Comparison of ENCODE assay signal across 21 cellular contexts in the genomic region with DNA sequence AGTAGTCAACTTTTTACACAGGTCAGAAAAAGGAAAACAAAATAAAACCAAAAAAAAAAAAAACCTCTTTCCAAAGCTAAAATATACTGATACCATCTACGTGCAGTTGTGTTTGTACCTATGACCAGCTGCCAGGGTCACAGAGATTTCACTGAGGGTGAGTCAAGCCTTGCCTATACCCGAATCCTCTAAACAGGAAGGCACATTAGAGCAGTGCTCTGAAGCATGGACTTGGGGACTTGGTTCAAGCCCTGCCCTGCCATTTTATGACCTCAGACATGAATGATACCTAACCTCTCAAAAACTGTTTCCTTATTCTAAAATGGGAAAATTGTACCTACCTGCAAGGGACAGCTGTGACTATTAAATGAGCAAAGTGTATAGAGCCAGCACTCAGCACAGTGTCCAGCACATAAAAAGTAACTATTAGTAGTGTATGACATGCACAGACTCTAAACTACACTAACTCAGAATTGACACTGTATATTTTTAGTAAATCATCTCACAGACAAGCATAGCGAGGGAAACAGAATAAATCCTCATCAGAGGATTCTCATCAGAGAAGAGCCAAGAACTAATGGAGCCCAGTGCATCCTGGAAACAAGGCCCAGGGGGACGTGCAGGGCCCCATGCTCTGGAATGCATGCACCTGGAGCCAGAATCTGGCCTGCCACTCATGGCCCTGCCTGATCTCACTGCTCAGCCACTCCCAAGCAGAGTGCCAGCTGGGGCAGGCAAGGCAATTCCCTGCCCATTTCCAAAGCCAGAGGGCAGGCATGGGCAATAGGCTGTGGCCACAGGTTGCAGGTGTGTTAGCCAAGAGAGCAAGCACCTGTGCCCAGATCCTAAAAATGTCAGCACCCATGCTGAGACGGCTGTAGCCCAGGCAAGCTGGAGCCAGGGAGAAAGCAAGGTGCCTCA. TPM values are rescaled to one million over a fixed set of nuclear protein-coding genes. Genes with fewer than 3 reads are reported as not detected.
DNase-seq lines count a peak whose midpoint lies in the region; ATAC-seq and TF ChIP-seq lines count a peak whose summit lies in the region.
"Had no signal": no experiment of that assay in that cellular context is flagged by ENCODE, and none has a peak within 500 bp of the region (broad histone marks: within the 10 kb centered on the region; RNA-seq: fewer than 3 reads in every experiment).

No MANE protein-coding gene starts in this region.

- H3K79me2 ChIP-seq in SK-N-SH (ENCODE audit: insufficient read depth) = no peaks in the 10 kb centered on the region

- whole genome bisulfite sequencing in SK-N-SH (ENCODE audit: low lambda C conversion rate) = 94% methylated on average over 4 of the region's 5 CpGs

- no peak overlapping the region for H2AFZ ChIP-seq in SK-N-SH (ENCODE audit: low read depth)

- DNase-seq in DMS 273 (lab: John Stamatoyannopoulos, UW; ENCODE audit: unreplicated experiment) (peak; percentile 20), DMS 273 treated with DMSO at 0.1 percent for 48 hours (lab: John Stamatoyannopoulos, UW) (no peak), MCF 10A (ENCODE audit: unreplicated experiment) (peak; percentile 35), left colon (peak; percentile 57 to 61), renal cortical epithelial cell (ENCODE audit: low read depth) (peak; percentile 46), SK-N-SH (no peak), UCSD-AML1 (lab: John Stamatoyannopoulos, UW; ENCODE audit: unreplicated experiment) (no peak), EL (no peak)
- DNase-seq: 8988T; activated CD4-positive, alpha-beta T cell treated with anti-CD3 and anti-CD28 coated beads, Interleukin-2, amount 50 U/mL, for 48 hours; H7; midbrain; MV-4-11; NCI-H2029; NCI-H69; spleen; SW 1271 had no signal

- H3K36me3 ChIP-seq in SK-N-SH (replicated peaks in 1 of 2; ENCODE audit: control insufficient read depth in 1 of 2, insufficient read depth in 2 of 2, low read length in 1 of 2) = peaks cover 20 to 46% of the 10 kb centered on the region in 2 experiments

- H3K4me1 ChIP-seq in SK-N-SH (ENCODE audit: control insufficient read depth in 1 of 2, insufficient read depth in 2 of 2, low read depth in 1 of 2, low read length in 1 of 2) = no peaks in the 10 kb centered on the region; a peak in 1 of 4 replicates
- H3K4me1 ChIP-seq: spleen had no signal

- H3K9me3 Mint-ChIP-seq in MCF 10A (ENCODE audit: unreplicated experiment) = no peaks in the 10 kb centered on the region
- H3K9me3 Mint-ChIP-seq: activated naive CD4-positive, alpha-beta T cell treated with anti-CD3 and anti-CD28 coated beads, Interleukin-2, amount 50 U/mL, for 72 hours had no signal

- no peak overlapping the region for H3K4me2 ChIP-seq in SK-N-SH

- no peak overlapping the region for H3K27ac ChIP-seq in SK-N-SH (ENCODE audit: low read depth in 2 of 2, low read length in 1 of 2)
- H3K27ac ChIP-seq: C4-2B, spleen, tibial nerve had no signal

- intact Hi-C loops in MCF 10A (cut with micrococcal nuclease) (no loop called here), left colon (cut with DNase I, micrococcal nuclease) (no loop called here)

- H3K4me3 Mint-ChIP-seq in MCF 10A (ENCODE audit: unreplicated experiment) = no peak overlapping the region
- H3K4me3 Mint-ChIP-seq: IgD-negative memory B cell had no signal

- no peak for TF ChIP-seq RAD21 in SK-N-SH (IDR thresholded peaks at IDR 0.05; ENCODE audit: low read length)

- no peak overlapping the region for H3K4me3 ChIP-seq in SK-N-SH (ENCODE audit: low read depth in 2 of 2, low read length in 1 of 2)
- H3K4me3 ChIP-seq: spleen, tibial nerve had no signal

- H3K27me3 Mint-ChIP-seq in MCF 10A (ENCODE audit: insufficient read depth, unreplicated experiment) = no peaks in the 10 kb centered on the region
- H3K27me3 Mint-ChIP-seq: IgD-negative memory B cell had no signal

- ATAC-seq in left colon = peak; percentile 95
- ATAC-seq: activated naive CD4-positive, alpha-beta T cell treated with anti-CD3 and anti-CD28 coated beads, Interleukin-2, amount 50 U/mL, for 72 hours had no signal

- no TSS peak for BruUV-seq in MCF 10A (replicated peaks; lab: Mats Ljungman, UMichigan)

- TF ChIP-seq EP300 in SK-N-SH (IDR thresholded peaks at IDR 0.05; ENCODE audit: borderline replicate concordance in 1 of 2, low read depth in 1 of 2, low read length in 1 of 2) = no peak

- CTCF ChIA-PET in MCF 10A (lab: Yijun Ruan, JAX) = interaction anchor here (0.7 to 2.3 kb wide), 11 partner anchors 9 to 374 kb away, joined by 3 to 11 read pairs (median 3); no protein-coding TSS in a partner anchor
- CTCF ChIA-PET in SK-N-SH (lab: Yijun Ruan, JAX) = interaction anchor here (1.0 kb wide), 1 partner anchor 11 kb away, joined by 3 read pairs; no protein-coding TSS in a partner anchor

- no peaks in the 10 kb centered on the region for H3K4me1 Mint-ChIP-seq in MCF 10A (ENCODE audit: insufficient read depth, unreplicated experiment)
- H3K4me1 Mint-ChIP-seq: IgD-negative memory B cell had no signal

- no peaks in the 10 kb centered on the region for H3K9me3 ChIP-seq in SK-N-SH
- H3K9me3 ChIP-seq: spleen, tibial nerve had no signal

- H4K20me1 ChIP-seq in SK-N-SH (ENCODE audit: insufficient read depth) = no peaks in the 10 kb centered on the region

- peaks cover 32% of the 10 kb centered on the region for H3K36me3 Mint-ChIP-seq in MCF 10A (ENCODE audit: insufficient read depth, unreplicated experiment)

- POLR2A ChIA-PET in MCF 10A (lab: Yijun Ruan, JAX) = interaction anchor here (1.5 kb wide), 1 partner anchor 75 kb away, joined by 3 read pairs; no protein-coding TSS in a partner anchor
- POLR2A ChIA-PET in SK-N-SH (lab: Yijun Ruan, JAX) = no interaction called here

- peak overlapping the region; percentile 39 for H3K27ac Mint-ChIP-seq in MCF 10A (ENCODE audit: low read depth, unreplicated experiment)
- H3K27ac Mint-ChIP-seq: activated naive CD4-positive, alpha-beta T cell treated with anti-CD3 and anti-CD28 coated beads, Interleukin-2, amount 50 U/mL, for 72 hours had no signal

- TF ChIP-seq CTCF in MCF 10A (IDR thresholded peaks at IDR 0.05; ENCODE audit: unreplicated experiment) (no peak), SK-N-SH (IDR thresholded peaks at IDR 0.05) (no peak)

- H3F3A ChIP-seq in SK-N-SH (replicated peaks; ENCODE audit: insufficient read depth) = peaks cover 7% of the 10 kb centered on the region

- H3K27me3 ChIP-seq in SK-N-SH (ENCODE audit: insufficient read depth) = no peaks in the 10 kb centered on the region
- H3K27me3 ChIP-seq: spleen, tibial nerve had no signal

- H3K9me2 ChIP-seq in SK-N-SH = no peaks in the 10 kb centered on the region

- H3K9ac ChIP-seq in SK-N-SH = no peak overlapping the region

TF ChIP-seq in SK-N-SH, 30 proteins besides CTCF, POLR2A, EP300 and RAD21:
- TF ChIP-seq FOXM1 (IDR thresholded peaks at IDR 0.05; ENCODE audit: low read depth) (no peak), TAF1 (IDR thresholded peaks at IDR 0.05; ENCODE audit: borderline replicate concordance, low read depth, low read length) (no peak), GATA2 (CRISPR knock-in tag; IDR thresholded peaks at IDR 0.05) (no peak), MXI1 (IDR thresholded peaks at IDR 0.05; ENCODE audit: low read depth, low read length) (no peak), EZH2phosphoT487 (IDR thresholded peaks at IDR 0.05; ENCODE audit: borderline replicate concordance, low read depth) (no peak), YY1 (IDR thresholded peaks at IDR 0.05; ENCODE audit: low read depth) (no peak), NFIC (IDR thresholded peaks at IDR 0.05; ENCODE audit: borderline replicate concordance) (no peak)
- TF ChIP-seq, protein P1, sequence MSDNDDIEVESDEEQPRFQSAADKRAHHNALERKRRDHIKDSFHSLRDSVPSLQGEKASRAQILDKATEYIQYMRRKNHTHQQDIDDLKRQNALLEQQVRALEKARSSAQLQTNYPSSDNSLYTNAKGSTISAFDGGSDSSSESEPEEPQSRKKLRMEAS (IDR thresholded peaks at IDR 0.05; ENCODE audit: low read depth) = no peak

RNA-seq across cellular contexts. Expression of gene NT5DC3, which starts 57.0 kb away (rescaled TPM):
- total RNA-seq in MCF 10A (2022) (15.1 and 18.3 TPM in 2 replicates), left colon (10 to 100 TPM; 14.4 to 24.0 TPM), renal cortical epithelial cell (11.1 and 20.7 TPM in 2 replicates)
- polyA plus RNA-seq in SK-N-SH (2012; rRNA removed) = 11.0 and 12.5 TPM in 2 replicates
- 11.2 and 11.3 TPM in 2 replicates for polyA plus RNA-seq in SK-N-SH (2012; cell fraction: cytosol; rRNA removed)
- polyA plus RNA-seq in SK-N-SH (2012; cell fraction: nucleus; rRNA removed) = 20.5 and 29.5 TPM in 2 replicates

Comparison
In these comparisons a context has a peak if more than half of its experiments do, and no peak if none do; other contexts are left out.
1. DNase-seq: peak in DMS 273 (single experiment), MCF 10A (single experiment), left colon (2 of 2) and renal cortical epithelial cell (single experiment); none in DMS 273 treated with DMSO at 0.1 percent for 48 hours (single experiment), SK-N-SH (single experiment), UCSD-AML1 (single experiment) and EL (single experiment).